22 cellular contexts compared by ENCODE assay signal in the genomic region with DNA sequence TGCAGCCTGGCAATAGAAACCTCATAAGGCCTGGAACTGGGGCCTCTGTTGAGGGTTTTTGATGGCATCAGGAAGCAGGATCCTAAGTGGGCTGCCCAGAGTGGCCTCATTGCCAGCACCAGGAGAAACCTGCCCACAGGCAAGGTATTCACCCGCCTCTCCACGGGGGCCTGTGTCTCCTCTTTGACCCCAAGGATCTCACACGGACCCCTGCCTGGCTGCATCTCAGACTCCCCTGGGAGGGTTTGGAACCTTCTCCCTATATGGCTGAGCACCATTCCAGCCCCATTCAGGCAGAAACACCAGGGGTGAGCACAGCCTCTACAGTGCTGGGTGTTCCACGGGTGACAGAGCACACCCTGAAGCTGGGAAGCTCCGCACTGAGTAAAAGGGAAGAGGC. TPM values are rescaled to one million over a fixed set of nuclear protein-coding genes. Genes with fewer than 3 reads are reported as not detected.
DNase-seq lines count a peak whose midpoint lies in the region; ATAC-seq and TF ChIP-seq lines count a peak whose summit lies in the region.
"Had no signal": no experiment of that assay in that cellular context is flagged by ENCODE, and none has a peak within 500 bp of the region (broad histone marks: within the 10 kb centered on the region; RNA-seq: fewer than 3 reads in every experiment).

No MANE protein-coding gene starts in this region.

- H3K9me3 ChIP-seq in stomach: no peaks in the 10 kb centered on the region
- H3K9me3 ChIP-seq: MG63, SJCRH30 had no signal

- H3K9me3 Mint-ChIP-seq in CD14-positive monocyte: peaks cover 3 to 12% (median 6%) of the 10 kb centered on the region in 7 donors
- H3K9me3 Mint-ChIP-seq in activated naive CD4-positive, alpha-beta T cell treated with anti-CD3 and anti-CD28 coated beads, Interleukin-2, amount 50 U/mL, for 72 hours: no peaks in the 10 kb centered on the region
- H3K9me3 Mint-ChIP-seq: CD4-positive, CD25-positive, alpha-beta regulatory T cell had no signal

- peak overlapping the region; percentile 89 to 100 (median 97) for H3K27ac Mint-ChIP-seq in CD14-positive monocyte
- H3K27ac Mint-ChIP-seq in activated naive CD4-positive, alpha-beta T cell treated with anti-CD3 and anti-CD28 coated beads, Interleukin-2, amount 50 U/mL, for 72 hours: no peak overlapping the region
- H3K27ac Mint-ChIP-seq: CD4-positive, CD25-positive, alpha-beta regulatory T cell had no signal

- WGBS in stomach, 5 donors: 75 to 100% (median 87%) methylated on average over 2 to 5 of the region's 5 CpGs

- H3K4me1 Mint-ChIP-seq in CD14-positive monocyte: peaks cover 61% of the 10 kb centered on the region
- H3K4me1 Mint-ChIP-seq: CD4-positive, CD25-positive, alpha-beta regulatory T cell had no signal

- H3K27me3 Mint-ChIP-seq in CD14-positive monocyte (ENCODE audit: low read depth in 3 of 3): peaks cover 0 to 5% (median 2%) of the 10 kb centered on the region in 3 donors

- intact Hi-C loops in CD14-positive monocyte (cut with micrococcal nuclease) (loop anchor here in 1 of 2 donors (5.0 kb wide), 3 partner anchors 42 to 107 kb away; no protein-coding TSS in a partner anchor), posterior vena cava (cut with DNase I) (no loop called here), stomach (cut with DNase I; ENCODE audit: low total_unique reads) (no loop called here)

- TF ChIP-seq CTCF in CD14-positive monocyte (IDR thresholded peaks at IDR 0.05): no peak
- TF ChIP-seq CTCF in coronary artery (IDR thresholded peaks at IDR 0.05): no peak
- no peak for TF ChIP-seq CTCF in stomach (IDR thresholded peaks at IDR 0.05)

- H3K36me3 Mint-ChIP-seq in CD14-positive monocyte: peaks cover 0 to 4% of the 10 kb centered on the region in 2 donors
- no peaks in the 10 kb centered on the region for H3K36me3 Mint-ChIP-seq in activated naive CD4-positive, alpha-beta T cell treated with anti-CD3 and anti-CD28 coated beads, Interleukin-2, amount 50 U/mL, for 72 hours
- H3K36me3 Mint-ChIP-seq: CD4-positive, CD25-positive, alpha-beta regulatory T cell had no signal

- no peak overlapping the region for H3K27ac ChIP-seq in coronary artery
- no peak overlapping the region for H3K27ac ChIP-seq in stomach
- H3K27ac ChIP-seq: SJCRH30 had no signal

- ATAC-seq in stimulated activated naive CD8-positive, alpha-beta T cell treated with anti-CD3 and anti-CD28 coated beads, Interleukin-15, Interleukin-2, amounts not matched to agents 100 U/mL and 50 U/mL, for 24 hours: no peak
- ATAC-seq in activated naive CD4-positive, alpha-beta T cell treated with anti-CD3 and anti-CD28 coated beads, Interleukin-2, amount 50 U/mL, for 72 hours: no peak
- ATAC-seq: PC-3 had no signal

- H3K4me1 ChIP-seq in stomach: no peaks in the 10 kb centered on the region

- H3K4me3 Mint-ChIP-seq in CD14-positive monocyte: no peak overlapping the region
- H3K4me3 Mint-ChIP-seq: CD4-positive, CD25-positive, alpha-beta regulatory T cell had no signal

- DNase-seq in CD14-positive monocyte (ENCODE audit: low spot score) (no peak), coronary artery (ENCODE audit: low spot score) (peak; percentile 68), posterior vena cava (ENCODE audit: low spot score) (peak; percentile 43), stomach (peak; percentile 7), KG1 (lab: John Stamatoyannopoulos, UW) (no peak)
- no peak for DNase-seq in stimulated activated naive CD8-positive, alpha-beta T cell treated with anti-CD3 and anti-CD28 coated beads, Interleukin-15, Interleukin-2, amounts not matched to agents 100 U/mL and 50 U/mL, for 24 hours
- DNase-seq in activated naive CD4-positive, alpha-beta T cell treated with anti-CD3 and anti-CD28 coated beads, Interleukin-2, amount 50 U/mL, for 72 hours (ENCODE audit: low spot score in 2 of 2): no peak
- DNase-seq: CD4-positive, CD25-positive, alpha-beta regulatory T cell; DMS153; DND-41; KBM-7; MG63; NCI-H2029; NCI-H446 treated with DMSO at 0.1 percent for 48 hours; NCI-H526; NCI-H82; NK-92 treated with Interleukin-12 subunit alpha and Interleukin-12 subunit beta, amount 100 ng/mL, for 24 hours; PC-3; SJCRH30 had no signal

- no peaks in the 10 kb centered on the region for H3K36me3 ChIP-seq in stomach
- H3K36me3 ChIP-seq: MG63, SJCRH30 had no signal

- no peak for TF ChIP-seq EP300 in stomach (IDR thresholded peaks at IDR 0.05)

- H3K27me3 ChIP-seq in stomach: peaks cover 0 to 4% (median 0%) of the 10 kb centered on the region in 3 donors
- H3K27me3 ChIP-seq: MG63, SJCRH30 had no signal

- H3K4me3 ChIP-seq in coronary artery (no peak overlapping the region), stomach (no peak overlapping the region)
- H3K4me3 ChIP-seq: MG63, SJCRH30 had no signal

- TF ChIP-seq POLR2A in stomach (IDR thresholded peaks at IDR 0.05): no peak

RNA-seq across cellular contexts. Expression of a gene that starts 14.6 kb away (rescaled TPM):
- polyA plus RNA-seq in CD14-positive monocyte (not detected), stomach (not detected)
- total RNA-seq in posterior vena cava (under 1 TPM; 0.10 to 0.23 TPM), stomach (under 1 TPM in 1 of 5 donors, not detected in 4; 0.18 TPM)
- total RNA-seq in activated naive CD4-positive, alpha-beta T cell treated with anti-CD3 and anti-CD28 coated beads, Interleukin-2, amount 50 U/mL, for 72 hours: not detected
- total RNA-seq: A172; CD4-positive, CD25-positive, alpha-beta regulatory T cell; H4; PC-3 had no signal
- polyA plus RNA-seq: BJ; CD4-positive, CD25-positive, alpha-beta regulatory T cell had no signal

Comparison
In these comparisons a context has a peak if more than half of its experiments do, and no peak if none do; other contexts are left out.
1. DNase-seq: peak in coronary artery (single experiment), posterior vena cava (single experiment) and stomach (single experiment); none in CD14-positive monocyte (single experiment), KG1 (single experiment), stimulated activated naive CD8-positive, alpha-beta T cell treated with anti-CD3 and anti-CD28 coated beads, Interleukin-15, Interleukin-2, amounts not matched to agents 100 U/mL and 50 U/mL, for 24 hours (single experiment) and activated naive CD4-positive, alpha-beta T cell treated with anti-CD3 and anti-CD28 coated beads, Interleukin-2, amount 50 U/mL, for 72 hours (0 of 2).
2. H3K27ac Mint-ChIP-seq: peak in CD14-positive monocyte (7 of 7); none in activated naive CD4-positive, alpha-beta T cell treated with anti-CD3 and anti-CD28 coated beads, Interleukin-2, amount 50 U/mL, for 72 hours (0 of 2).